Comparison of ENCODE assay signal across 8 cellular contexts in the genomic region with DNA sequence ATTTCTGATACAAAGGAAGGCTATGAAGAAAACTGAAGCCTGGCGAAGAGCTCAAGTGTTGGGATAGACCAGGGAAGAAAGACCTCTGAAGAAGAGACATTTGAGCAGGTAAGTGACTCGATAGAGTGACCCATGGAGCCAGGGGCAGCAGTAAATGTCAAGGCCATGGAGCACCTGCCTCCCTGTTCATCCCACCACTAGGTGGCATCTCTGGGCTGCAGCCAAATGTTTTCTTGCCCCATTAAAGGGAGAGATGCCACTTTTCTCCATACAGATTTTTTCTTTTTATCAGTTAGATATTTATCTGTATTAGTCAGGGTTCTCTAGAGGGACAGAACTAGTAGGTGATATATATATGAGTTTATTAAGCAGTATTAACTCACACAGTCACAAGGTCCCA. TPM values are rescaled to one million over a fixed set of nuclear protein-coding genes. Genes with fewer than 3 reads are reported as not detected.
DNase-seq lines count a peak whose midpoint lies in the region; ATAC-seq lines count a peak whose summit lies in the region.

No MANE protein-coding gene starts in this region.

- intact Hi-C loops in left cardiac atrium (cut with DNase I), result no loop called here

- DNase-seq in Daoy (ENCODE audit: low read depth), result peak; percentile 40
- peak; percentile 73 for DNase-seq in KBM-7
- peak; percentile 69 for DNase-seq in RKO (ENCODE audit: low spot score)
- peak; percentile 12 for DNase-seq in activated T-helper 9 cell treated with anti-CD3 and anti-CD28 coated beads, Interleukin-2, amount 50 U/mL, for 16 hours (ENCODE audit: low read depth)
- DNase-seq in left cardiac atrium, result peak; percentile 29
- peak; percentile 39 for DNase-seq in stimulated activated CD4-positive, alpha-beta T cell treated with anti-CD3 and anti-CD28 coated beads, Interleukin-1b, Interleukin-23, amount 100 ng/mL, for 48 hours

- in situ Hi-C loops in KBM-7 (cut with MboI; ENCODE audit: low pct_unique_long_range_greater_than_20kb, low sequenced_read_pairs), result no loop called here

- no peak for ATAC-seq in left cardiac atrium
- no peak for ATAC-seq in GM19467 (IDR thresholded peaks at IDR 0.05; ENCODE audit: unreplicated experiment)
- no peak for ATAC-seq in HG02840 (IDR thresholded peaks at IDR 0.05; ENCODE audit: low FRiP score, unreplicated experiment)

RNA-seq across cellular contexts. Expression of gene ZNF81, which starts 4.9 kb away (rescaled TPM):
- total RNA-seq in Daoy (2014; rRNA removed; shearing (Covaris generic)), result 1.9 and 8.1 TPM in 2 replicates
- total RNA-seq in left cardiac atrium, result 1 to 10 TPM; 7.0 to 7.6 TPM

Comparison
In these comparisons a context has a peak if more than half of its experiments do, and no peak if none do; other contexts are left out.
1. DNase-seq: peak in every context shown above with its lines; median percentile 73 in KBM-7; 69 in RKO; 40 in Daoy; 39 in stimulated activated CD4-positive, alpha-beta T cell treated with anti-CD3 and anti-CD28 coated beads, Interleukin-1b, Interleukin-23, amount 100 ng/mL, for 48 hours; 29 in left cardiac atrium; 12 in activated T-helper 9 cell treated with anti-CD3 and anti-CD28 coated beads, Interleukin-2, amount 50 U/mL, for 16 hours.